Comparison of ENCODE assay signal across 9 cellular contexts in genomic region chr3:39150803-39151631, GRCh38. TPM values are rescaled to one million over a fixed set of nuclear protein-coding genes. Genes with fewer than 3 reads are reported as not detected.
DNase-seq lines count a peak whose midpoint lies in the region; ATAC-seq and TF ChIP-seq lines count a peak whose summit lies in the region.
"Had no signal": no experiment of that assay in that cellular context is flagged by ENCODE, and none has a peak within 500 bp of the region (broad histone marks: within the 10 kb centered on the region; RNA-seq: fewer than 3 reads in every experiment).

No MANE protein-coding gene starts in this region.

- no peak for ATAC-seq in GM19455 (IDR thresholded peaks at IDR 0.05; ENCODE audit: unreplicated experiment)

- intact Hi-C loops in CD4-positive, alpha-beta memory T cell (cut with micrococcal nuclease): no loop called here
- intact Hi-C loops in activated CD4-positive, alpha-beta memory T cell treated with anti-CD3 and anti-CD28 coated beads for 36 hours (cut with micrococcal nuclease): loop anchor here (2.0 kb wide), 1 partner anchor 100 kb away; the partner anchor contains the start of gene SCN11A

- peak overlapping the region; percentile 94 for H3K27ac ChIP-seq in CD4-positive, alpha-beta memory T cell (ENCODE audit: low read depth, low read length)
- H3K27ac ChIP-seq in mesendoderm (ENCODE audit: low read depth, low read length): peak overlapping the region; percentile 97

- DNase-seq in CD4-positive, alpha-beta memory T cell: peak in 1 of 5 donors; percentile 78
- DNase-seq in LHCN-M2 (ENCODE audit: low read depth): peak; percentile 95
- peak; percentile 85 for DNase-seq in activated CD4-positive, alpha-beta memory T cell treated with anti-CD3 and anti-CD28 coated beads for 36 hours
- DNase-seq in endothelial cell (ENCODE audit: low spot score): peak; percentile 43
- peak; percentile 99 for DNase-seq in mesendoderm
- peak; percentile 60 for DNase-seq in stimulated activated CD8-positive, alpha-beta memory T cell treated with anti-CD3 and anti-CD28 coated beads, Interleukin-2, amount 100 ng/mL, for 48 hours (ENCODE audit: low read depth in 2 of 2)
- DNase-seq in NCI-H2107 treated with DMSO at 0.1 percent for 48 hours (lab: John Stamatoyannopoulos, UW; ENCODE audit: unreplicated experiment): no peak

- H3K9me3 Mint-ChIP-seq in CD4-positive, alpha-beta memory T cell: peaks cover 0 to 2% (median 0%) of the 10 kb centered on the region in 8 donors
- no peaks in the 10 kb centered on the region for H3K9me3 Mint-ChIP-seq in activated CD4-positive, alpha-beta memory T cell treated with anti-CD3 and anti-CD28 coated beads for 36 hours
- H3K9me3 Mint-ChIP-seq in endothelial cell (ENCODE audit: unreplicated experiment): no peaks in the 10 kb centered on the region

- peak overlapping the region; percentile 94 for H3K56ac ChIP-seq in mesendoderm (ENCODE audit: low read length)

- H2AK5ac ChIP-seq in mesendoderm (ENCODE audit: low read length): peak overlapping the region; percentile 95

- peak overlapping the region; percentile 91 for H3K18ac ChIP-seq in mesendoderm (ENCODE audit: low read length)

- peaks cover 59% of the 10 kb centered on the region for H3K79me2 ChIP-seq in mesendoderm (ENCODE audit: control insufficient read depth, insufficient read depth, low read length)

- peak overlapping the region; percentile 83 to 99 (median 96) for H3K4me3 Mint-ChIP-seq in CD4-positive, alpha-beta memory T cell
- H3K4me3 Mint-ChIP-seq in activated CD4-positive, alpha-beta memory T cell treated with anti-CD3 and anti-CD28 coated beads for 36 hours: peak overlapping the region; percentile 92
- peak overlapping the region; percentile 100 for H3K4me3 Mint-ChIP-seq in endothelial cell (ENCODE audit: unreplicated experiment)

- peaks cover 13 to 54% of the 10 kb centered on the region in 2 donors for H3K36me3 Mint-ChIP-seq in CD4-positive, alpha-beta memory T cell
- H3K36me3 Mint-ChIP-seq in activated CD4-positive, alpha-beta memory T cell treated with anti-CD3 and anti-CD28 coated beads for 36 hours: peaks cover 63% of the 10 kb centered on the region
- H3K36me3 Mint-ChIP-seq in endothelial cell (ENCODE audit: low read depth, unreplicated experiment): peaks cover 27% of the 10 kb centered on the region

- peak overlapping the region; percentile 99 for H2BK5ac ChIP-seq in mesendoderm (ENCODE audit: low read length)

- H3K9ac ChIP-seq in mesendoderm (ENCODE audit: low read length): peak overlapping the region; percentile 85

- H3K27me3 Mint-ChIP-seq in CD4-positive, alpha-beta memory T cell: no peaks in the 10 kb centered on the region
- H3K27me3 Mint-ChIP-seq in activated CD4-positive, alpha-beta memory T cell treated with anti-CD3 and anti-CD28 coated beads for 36 hours: no peaks in the 10 kb centered on the region
- H3K27me3 Mint-ChIP-seq in endothelial cell (ENCODE audit: unreplicated experiment): peaks cover 39% of the 10 kb centered on the region

- no peak for TF ChIP-seq CTCF in endothelial cell (IDR thresholded peaks at IDR 0.05; ENCODE audit: unreplicated experiment)

- H3K4ac ChIP-seq in mesendoderm (ENCODE audit: low read depth, low read length): peak overlapping the region; percentile 57

- peak overlapping the region; percentile 90 for H3K4me2 ChIP-seq in mesendoderm (ENCODE audit: low read length)

- H3K4me1 ChIP-seq in CD4-positive, alpha-beta memory T cell (ENCODE audit: insufficient read depth, low read length): peaks cover 74% of the 10 kb centered on the region
- H3K4me1 ChIP-seq in mesendoderm (ENCODE audit: control insufficient read depth, low read depth, low read length): peaks cover 47% of the 10 kb centered on the region

- POLR2A ChIA-PET in CD4-positive, alpha-beta memory T cell (lab: Charles Lee; ENCODE audit: partially characterized antibody): interaction anchor here (1.0 kb wide), 2 partner anchors 15 to 55 kb away, joined by 3 read pairs; no protein-coding TSS in a partner anchor
- POLR2A ChIA-PET in activated CD4-positive, alpha-beta memory T cell treated with anti-CD3 and anti-CD28 coated beads for 36 hours (lab: Charles Lee): interaction anchor here (0.9 to 1.4 kb wide), 5 partner anchors 8 to 106 kb away, joined by 3 read pairs; no protein-coding TSS in a partner anchor

- WGBS in mesendoderm (ENCODE audit: extremely low coverage, insufficient coverage, low lambda C conversion rate): no CpG with 5 or more reads among the region's 9 CpGs

- no peaks in the 10 kb centered on the region for H3K27me3 ChIP-seq in CD4-positive, alpha-beta memory T cell (ENCODE audit: insufficient read depth, low read length)
- no peaks in the 10 kb centered on the region for H3K27me3 ChIP-seq in mesendoderm (ENCODE audit: insufficient read depth, low read length, poor library complexity)

- peaks cover 57 to 81% (median 71%) of the 10 kb centered on the region in 4 donors for H3K4me1 Mint-ChIP-seq in CD4-positive, alpha-beta memory T cell
- peaks cover 67% of the 10 kb centered on the region for H3K4me1 Mint-ChIP-seq in activated CD4-positive, alpha-beta memory T cell treated with anti-CD3 and anti-CD28 coated beads for 36 hours (ENCODE audit: low read depth)
- peaks cover 79% of the 10 kb centered on the region for H3K4me1 Mint-ChIP-seq in endothelial cell (ENCODE audit: unreplicated experiment)

- peak overlapping the region; percentile 65 for H2BK120ac ChIP-seq in mesendoderm (ENCODE audit: low read depth, low read length)

- H3K79me1 ChIP-seq in mesendoderm (ENCODE audit: low read length): peaks cover 28% of the 10 kb centered on the region

- CTCF ChIA-PET in CD4-positive, alpha-beta memory T cell (lab: Charles Lee; ENCODE audit: partially characterized antibody): interaction anchor here (0.8 to 2.0 kb wide), 3 partner anchors 24 to 39 kb away, joined by 3 to 7 read pairs (median 5); no protein-coding TSS in a partner anchor
- CTCF ChIA-PET in activated CD4-positive, alpha-beta memory T cell treated with anti-CD3 and anti-CD28 coated beads for 36 hours (lab: Charles Lee): interaction anchor here (0.8 to 1.3 kb wide), 2 partner anchors 117 to 234 kb away, joined by 3 to 4 read pairs; no protein-coding TSS in a partner anchor

- H3K23ac ChIP-seq in mesendoderm (ENCODE audit: low read length): peak overlapping the region; percentile 94

- H3K36me3 ChIP-seq in CD4-positive, alpha-beta memory T cell (ENCODE audit: insufficient read depth, low read length): peaks cover 5% of the 10 kb centered on the region
- peaks cover 2% of the 10 kb centered on the region for H3K36me3 ChIP-seq in mesendoderm (ENCODE audit: control insufficient read depth, insufficient read depth, low read length)

- peak overlapping the region; percentile 97 to 100 (median 99) for H3K27ac Mint-ChIP-seq in CD4-positive, alpha-beta memory T cell
- peak overlapping the region; percentile 97 for H3K27ac Mint-ChIP-seq in activated CD4-positive, alpha-beta memory T cell treated with anti-CD3 and anti-CD28 coated beads for 36 hours
- peak overlapping the region; percentile 97 for H3K27ac Mint-ChIP-seq in endothelial cell (ENCODE audit: unreplicated experiment)

- H2BK15ac ChIP-seq in mesendoderm (replicated peaks; ENCODE audit: low read depth): no peak overlapping the region

- no peaks in the 10 kb centered on the region for H3K9me3 ChIP-seq in CD4-positive, alpha-beta memory T cell (ENCODE audit: control insufficient read depth in 1 of 2, low read length in 2 of 2)

- H4K5ac ChIP-seq in mesendoderm (ENCODE audit: low read length): no peak overlapping the region

- H4K8ac ChIP-seq in mesendoderm (ENCODE audit: low read depth, low read length): no peak overlapping the region

- H3K4me3 ChIP-seq in CD4-positive, alpha-beta memory T cell (ENCODE audit: low read length in 2 of 2): peak overlapping the region; percentile 82
- H3K4me3 ChIP-seq in mesendoderm (ENCODE audit: low read length): peak overlapping the region; percentile 5

RNA-seq across cellular contexts. Expression of gene CSRNP1, which starts 2.4 kb away (rescaled TPM):
- 10 to 100 TPM; 14.9 to 15.3 TPM for total RNA-seq in CD4-positive, alpha-beta memory T cell
- 10 to 100 TPM; 22.5 to 89.7 TPM for polyA plus RNA-seq in CD4-positive, alpha-beta memory T cell
- total RNA-seq in LHCN-M2 (2014; rRNA removed) (13.0 and 18.9 TPM in 2 replicates), endothelial cell (ENCODE audit: unreplicated experiment) (20.8 TPM)
- polyA plus RNA-seq in LHCN-M2 (2012): 10.9 TPM
- 10 to 100 TPM; 63.0 to 66.2 TPM for total RNA-seq in activated CD4-positive, alpha-beta memory T cell treated with anti-CD3 and anti-CD28 coated beads for 36 hours
- 13.7 TPM for polyA plus RNA-seq in mesendoderm (2013, experiment 1 of 2)
- 13.9 TPM for polyA plus RNA-seq in mesendoderm (2013, experiment 2 of 2)

RNA-seq across cellular contexts. Expression of gene XIRP1, which starts 41.4 kb away (rescaled TPM):
- total RNA-seq in CD4-positive, alpha-beta memory T cell: not detected
- under 1 TPM in 1 of 2 donors, not detected in 1; 0.03 TPM for polyA plus RNA-seq in CD4-positive, alpha-beta memory T cell
- total RNA-seq in LHCN-M2 (2014; rRNA removed) (0.71 and 4.1 TPM in 2 replicates), endothelial cell (ENCODE audit: unreplicated experiment) (0.21 TPM)
- polyA plus RNA-seq in LHCN-M2 (2012): 22.8 TPM
- 1 to 10 TPM; 1.3 to 1.6 TPM for total RNA-seq in activated CD4-positive, alpha-beta memory T cell treated with anti-CD3 and anti-CD28 coated beads for 36 hours
- polyA plus RNA-seq in mesendoderm (2013, experiment 1 of 2): 0.01 TPM
- 0.03 TPM for polyA plus RNA-seq in mesendoderm (2013, experiment 2 of 2)
- total RNA-seq: NCI-H460 had no signal

RNA-seq across cellular contexts. Expression of gene TTC21A, which starts 43.5 kb away (rescaled TPM):
- 1 to 10 TPM; 3.0 to 3.9 TPM for total RNA-seq in CD4-positive, alpha-beta memory T cell
- 1 to 10 TPM in 1 of 2 donors, not detected in 1; 1.1 TPM for polyA plus RNA-seq in CD4-positive, alpha-beta memory T cell
- total RNA-seq in LHCN-M2 (2014; rRNA removed) (1.3 and 1.5 TPM in 2 replicates), endothelial cell (ENCODE audit: unreplicated experiment) (41.7 TPM)
- polyA plus RNA-seq in LHCN-M2 (2012): 1.0 TPM
- total RNA-seq in activated CD4-positive, alpha-beta memory T cell treated with anti-CD3 and anti-CD28 coated beads for 36 hours: 1 to 10 TPM; 1.7 to 1.8 TPM
- 0.44 TPM for polyA plus RNA-seq in mesendoderm (2013, experiment 1 of 2)
- polyA plus RNA-seq in mesendoderm (2013, experiment 2 of 2): 0.39 TPM

RNA-seq across cellular contexts. Expression of gene GORASP1, which starts 43.6 kb away (rescaled TPM):
- total RNA-seq in CD4-positive, alpha-beta memory T cell: 10 to 100 TPM; 57.1 to 58.4 TPM
- 10 to 100 TPM; 21.5 to 22.1 TPM for polyA plus RNA-seq in CD4-positive, alpha-beta memory T cell
- total RNA-seq in LHCN-M2 (2014; rRNA removed) (46.2 and 50.2 TPM in 2 replicates), endothelial cell (ENCODE audit: unreplicated experiment) (130 TPM)
- 29.2 TPM for polyA plus RNA-seq in LHCN-M2 (2012)
- 10 to 100 TPM; 32.7 to 34.1 TPM for total RNA-seq in activated CD4-positive, alpha-beta memory T cell treated with anti-CD3 and anti-CD28 coated beads for 36 hours
- polyA plus RNA-seq in mesendoderm (2013, experiment 1 of 2): 12.0 TPM
- 12.0 TPM for polyA plus RNA-seq in mesendoderm (2013, experiment 2 of 2)
